13 cellular contexts compared by ENCODE assay signal in the genomic region with DNA sequence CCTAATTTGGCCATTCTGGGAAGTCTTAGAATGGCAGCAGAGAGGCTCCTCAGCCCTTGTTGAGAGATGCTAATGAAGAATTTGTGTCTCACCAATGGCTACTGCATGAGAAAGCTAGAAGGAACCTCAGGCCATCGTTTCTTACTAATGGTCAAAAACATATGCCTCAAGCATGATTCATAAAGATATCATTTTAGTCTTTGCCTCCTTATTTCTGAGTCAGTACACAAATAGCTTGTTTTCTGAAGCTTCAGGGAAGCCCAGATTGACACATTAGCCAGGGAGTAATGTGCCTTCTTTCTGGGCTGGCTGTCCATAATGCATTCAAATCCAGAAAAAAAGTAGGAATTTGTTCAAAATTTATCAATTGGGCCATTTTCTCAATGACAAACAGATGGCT.
DNase-seq lines count a peak whose midpoint lies in the region; ATAC-seq lines count a peak whose summit lies in the region.
"Had no signal": no experiment of that assay in that cellular context is flagged by ENCODE, and none has a peak within 500 bp of the region (broad histone marks: within the 10 kb centered on the region; RNA-seq: fewer than 3 reads in every experiment).

No MANE protein-coding gene starts in this region.

- peaks cover 21% of the 10 kb centered on the region for H3K4me1 ChIP-seq in ACC112 (ENCODE audit: control insufficient read depth, insufficient read depth, low read length, unreplicated experiment)
- H3K4me1 ChIP-seq: Caco-2 had no signal

- DNase-seq in HS-5 (ENCODE audit: low read depth): peak; percentile 79
- peak; percentile 47 for DNase-seq in astrocyte of the hippocampus (ENCODE audit: low read depth, low spot score)
- DNase-seq in globus pallidus (ENCODE audit: low spot score): peak; percentile 25
- no peak for DNase-seq in T-helper 9 cell
- DNase-seq in DMS53 (lab: John Stamatoyannopoulos, UW): no peak
- no peak for DNase-seq in NCI-H526 (lab: John Stamatoyannopoulos, UW)
- DNase-seq: activated CD4-positive, alpha-beta T cell treated with anti-CD3 and anti-CD28 coated beads for 48 hours; stimulated activated naive CD8-positive, alpha-beta T cell treated with anti-CD3 and anti-CD28 coated beads, Interleukin-15, Interleukin-2, amounts not matched to agents 100 U/mL and 50 U/mL, for 24 hours had no signal

- H3K4me3 ChIP-seq in ACC112 (ENCODE audit: low read depth, low read length): no peak overlapping the region
- H3K4me3 ChIP-seq: HAP-1 had no signal

- H2AFZ ChIP-seq in ACC112 (ENCODE audit: low read length, unreplicated experiment): no peak overlapping the region

- no peak for ATAC-seq in GM21381 (IDR thresholded peaks at IDR 0.05; ENCODE audit: unreplicated experiment)

- H3K27ac ChIP-seq in ACC112 (ENCODE audit: low read depth, low read length): peak overlapping the region; percentile 45; the same call in 1 of the 2 replicates
- H3K27ac ChIP-seq: neutrophil had no signal

- H3K36me3 ChIP-seq in ACC112 (ENCODE audit: insufficient read depth, low read length): no peaks in the 10 kb centered on the region
- H3K36me3 ChIP-seq: HAP-1, neutrophil had no signal

- no peaks in the 10 kb centered on the region for H3K79me2 ChIP-seq in ACC112 (ENCODE audit: control insufficient read depth, insufficient read depth, low read length, unreplicated experiment)

- H3K27me3 ChIP-seq in ACC112 (ENCODE audit: insufficient read depth, low read length): no peaks in the 10 kb centered on the region

Comparison
In these comparisons a context has a peak if more than half of its experiments do, and no peak if none do; other contexts are left out.
1. DNase-seq: peak in HS-5 (single experiment), astrocyte of the hippocampus (single experiment) and globus pallidus (single experiment); none in T-helper 9 cell (single experiment), DMS53 (single experiment) and NCI-H526 (0 of 2).